ENCODE assay signal across 17 cellular contexts in the genomic region with DNA sequence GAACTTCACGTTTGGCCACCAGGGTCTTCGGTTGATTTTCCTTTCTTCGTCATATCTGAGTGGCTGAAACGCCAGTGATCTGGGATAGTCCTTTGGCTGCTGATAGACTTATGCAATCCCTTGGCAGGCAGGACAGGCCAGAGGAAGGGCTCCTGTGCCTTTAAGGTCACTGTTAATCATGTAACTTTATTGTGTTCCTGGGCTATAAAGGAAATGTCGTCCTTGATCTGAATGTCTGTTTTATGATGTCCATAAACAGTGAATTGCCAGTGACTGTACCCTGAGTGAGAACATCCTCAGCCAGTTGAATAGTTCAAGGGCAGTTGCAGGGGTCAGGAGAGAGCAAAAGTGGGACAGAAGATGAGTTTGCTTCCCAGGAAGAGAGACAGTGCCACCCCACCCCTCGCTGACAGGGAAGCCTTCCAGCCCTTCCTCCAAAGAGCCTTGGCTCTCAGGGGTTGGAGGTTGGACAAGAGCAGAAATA.
DNase-seq lines count a peak whose midpoint lies in the region; ATAC-seq and TF ChIP-seq lines count a peak whose summit lies in the region.
"Had no signal": no experiment of that assay in that cellular context is flagged by ENCODE, and none has a peak within 500 bp of the region (broad histone marks: within the 10 kb centered on the region; RNA-seq: fewer than 3 reads in every experiment).

No MANE protein-coding gene starts in this region.

- TF ChIP-seq POLR2A in upper lobe of left lung (IDR thresholded peaks at IDR 0.05) = no peak

- H3K36me3 ChIP-seq in mucosa of descending colon (ENCODE audit: low read depth) = no peaks in the 10 kb centered on the region
- H3K36me3 ChIP-seq in upper lobe of left lung = no peaks in the 10 kb centered on the region
- H3K36me3 ChIP-seq: ascending aorta had no signal

- intact Hi-C loops in mucosa of descending colon (cut with DNase I, micrococcal nuclease) = no loop called here

- H3K4me1 ChIP-seq in mucosa of descending colon (ENCODE audit: low read depth) = peaks cover 57% of the 10 kb centered on the region
- peaks cover 30 to 40% (median 33%) of the 10 kb centered on the region in 4 donors for H3K4me1 ChIP-seq in upper lobe of left lung
- H3K4me1 ChIP-seq: ascending aorta had no signal

- DNase-seq in SK-N-DZ (ENCODE audit: low spot score) (peak; percentile 23), fibroblast of villous mesenchyme (ENCODE audit: low read depth) (peak; percentile 68), mucosa of descending colon (peak in 2 of 3 donors; percentile 53 to 75), upper lobe of left lung (no peak), DMS 273 treated with DMSO at 0.1 percent for 48 hours (lab: John Stamatoyannopoulos, UW) (no peak), NCI-H1930 (lab: John Stamatoyannopoulos, UW) (no peak)
- DNase-seq: activated CD4-positive, alpha-beta T cell treated with anti-CD3 and anti-CD28 coated beads for 48 hours; CD4-positive, alpha-beta memory T cell; effector memory CD8-positive, alpha-beta T cell; NCI-H524 treated with DMSO at 0.1 percent for 48 hours; stimulated activated CD4-positive, alpha-beta T cell treated with anti-CD3 and anti-CD28 coated beads, Interleukin-1b, Interleukin-23, amount 100 ng/mL, for 48 hours; T-helper 17 cell had no signal

- peak overlapping the region in 2 of 4 donors; percentile 25 to 30 for H3K27ac ChIP-seq in upper lobe of left lung
- H3K27ac ChIP-seq: ascending aorta had no signal

- peak; percentile 70 for ATAC-seq in mucosa of descending colon
- peak; percentile 62 to 80 for ATAC-seq in upper lobe of left lung (ENCODE audit: low FRiP score in 2 of 2)
- ATAC-seq in HG02885 (IDR thresholded peaks at IDR 0.05; ENCODE audit: poor library complexity, unreplicated experiment) = no peak
- ATAC-seq: effector memory CD8-positive, alpha-beta T cell; Panc1; stimulated activated memory B cell treated with anti-CD40 and anti-IgM and Interleukin-4, amounts not matched to agents 10 μg/mL and 1 μg/mL and 100 μg/mL, for 72 hours; T-helper 17 cell had no signal

- no peak for TF ChIP-seq CTCF in fibroblast of villous mesenchyme (IDR thresholded peaks at IDR 0.05; ENCODE audit: insufficient read depth, low read depth, low read length)
- no peak for TF ChIP-seq CTCF in mucosa of descending colon (IDR thresholded peaks at IDR 0.05)
- no peak for TF ChIP-seq CTCF in upper lobe of left lung (IDR thresholded peaks at IDR 0.05)

- no peak overlapping the region for H3K4me3 ChIP-seq in fibroblast of villous mesenchyme (ENCODE audit: low read depth, low read length)
- no peak overlapping the region for H3K4me3 ChIP-seq in mucosa of descending colon
- no peak overlapping the region for H3K4me3 ChIP-seq in upper lobe of left lung
- H3K4me3 ChIP-seq: lung had no signal

- TF ChIP-seq EP300 in upper lobe of left lung (IDR thresholded peaks at IDR 0.05) = peak in 1 of 4 donors; percentile 61

- no peaks in the 10 kb centered on the region for H3K27me3 ChIP-seq in upper lobe of left lung
- H3K27me3 ChIP-seq: ascending aorta had no signal

- 33 to 36% methylated on average over 6 of the region's 6 CpGs for WGBS in upper lobe of left lung, 2 donors

- H3K9me3 ChIP-seq in mucosa of descending colon = no peaks in the 10 kb centered on the region
- no peaks in the 10 kb centered on the region for H3K9me3 ChIP-seq in upper lobe of left lung
- H3K9me3 ChIP-seq: ascending aorta had no signal

Comparison
In these comparisons a context has a peak if more than half of its experiments do, and no peak if none do; other contexts are left out.
1. DNase-seq: peak in SK-N-DZ (single experiment), fibroblast of villous mesenchyme (single experiment) and mucosa of descending colon (2 of 3); none in upper lobe of left lung (0 of 2), DMS 273 treated with DMSO at 0.1 percent for 48 hours (single experiment) and NCI-H1930 (0 of 2).